ENCODE assay signal across 34 cellular contexts in the genomic region with DNA sequence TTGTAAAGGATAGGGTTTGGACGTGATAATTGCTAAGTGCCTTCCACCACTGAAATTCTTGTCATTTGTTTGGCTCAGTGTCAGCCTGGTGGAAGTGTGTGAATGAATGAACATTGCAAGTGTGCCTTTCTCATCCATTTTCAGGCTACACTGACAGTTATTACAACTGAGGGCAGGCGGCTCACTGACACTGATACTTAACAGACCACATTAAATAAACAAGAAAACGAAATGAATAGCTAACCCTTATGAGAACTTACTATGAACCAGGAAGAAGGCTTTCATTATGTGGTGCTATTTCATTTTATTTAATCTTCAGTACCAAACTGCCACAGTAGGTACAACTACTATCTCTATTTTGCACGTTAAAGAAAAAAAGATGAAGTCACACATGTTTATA.
"Had no signal": no experiment of that assay in that cellular context is flagged by ENCODE, and none has a peak within 500 bp of the region (broad histone marks: within the 10 kb centered on the region; RNA-seq: fewer than 3 reads in every experiment).

No MANE protein-coding gene starts in this region.

- H3K27me3 ChIP-seq: MG63 had no signal

- H3K4me2 ChIP-seq: KMS-11 had no signal

- H3K9me3 ChIP-seq: MG63 had no signal

- H3K9ac ChIP-seq: KMS-11 had no signal

- H3K27ac ChIP-seq: KMS-11 had no signal

- DNase-seq: Karpas-422, Kasumi-1, KBM-7, KG1, MG63, MM.1S, MV-4-11, NCI-H1048, NCI-H1092, NCI-H1092 treated with DMSO at 0.1 percent for 48 hours, NCI-H1105, NCI-H1105 treated with DMSO at 0.1 percent for 48 hours, NCI-H1417, NCI-H1417 treated with DMSO at 0.1 percent for 48 hours, NCI-H1436, NCI-H1436 treated with DMSO at 0.1 percent for 48 hours, NCI-H146, NCI-H1694, NCI-H1694 treated with DMSO at 0.1 percent for 48 hours, NCI-H187, NCI-H187 treated with DMSO at 0.1 percent for 48 hours, NCI-H1930, NCI-H2029, NCI-H2029 treated with DMSO at 0.1 percent for 48 hours, NCI-H2081, NCI-H2081 treated with DMSO at 0.1 percent for 48 hours, NCI-H2107, NCI-H2171, NCI-H2171 treated with DMSO at 0.1 percent for 48 hours, NCI-H2227 treated with DMSO at 0.1 percent for 48 hours, NCI-H226, NCI-H345, NCI-H446 treated with DMSO at 0.1 percent for 48 hours had no signal

- H3K4me3 ChIP-seq: MG63 had no signal

- H3K36me3 ChIP-seq: MG63 had no signal
